In genomic region chr6:42941356-42941755, GRCh38 we compare ENCODE assay signal across 11 cellular contexts. TPM values are rescaled to one million over a fixed set of nuclear protein-coding genes. Genes with fewer than 3 reads are reported as not detected.
"Had no signal": no experiment of that assay in that cellular context is flagged by ENCODE, and none has a peak within 500 bp of the region (broad histone marks: within the 10 kb centered on the region; RNA-seq: fewer than 3 reads in every experiment).

No MANE protein-coding gene starts in this region.

RNA-seq across cellular contexts. Expression of gene GNMT, which starts 19.2 kb away (rescaled TPM):
- total RNA-seq: activated naive CD4-positive, alpha-beta T cell treated with anti-CD3 and anti-CD28 coated beads for 36 hours had no signal

RNA-seq across cellular contexts. Expression of gene PTCRA, which starts 25.5 kb away (rescaled TPM):
- total RNA-seq: activated CD4-positive, alpha-beta T cell treated with anti-CD3 and anti-CD28 coated beads, Interleukin-2, amount 10 ng/mL, durations not matched to agents 24 days and 14 days; activated CD8-positive, alpha-beta T cell treated with anti-CD3 and anti-CD28 coated beads, Interleukin-2, amount 10 ng/mL, durations not matched to agents 7 days and 5 days; activated naive CD4-positive, alpha-beta T cell treated with anti-CD3 and anti-CD28 coated beads for 36 hours; activated naive CD8-positive, alpha-beta T cell treated with anti-CD3 and anti-CD28 coated beads, Interleukin-2, amount 10 ng/mL, durations not matched to agents 7 days and 5 days; activated T-cell treated with anti-CD3 and anti-CD28 coated beads, Interleukin-2, amount 50 U/mL, for 4 hours; activated T-helper 1 cell treated with anti-CD3 and anti-CD28 coated beads, Interleukin-12 subunit alpha, Interleukin-12 subunit beta, Interleukin-2, Interleukin-4 antibody, amounts not matched to agents 30 ng/mL and 10 ng/mL and 1 ng/mL, durations not matched to agents 14 hours and 24 hours and 36 hours; astrocyte; RPMI7951; SJSA1 had no signal
- polyA plus RNA-seq: adrenal gland, SK-N-SH had no signal
